In the genomic region with DNA sequence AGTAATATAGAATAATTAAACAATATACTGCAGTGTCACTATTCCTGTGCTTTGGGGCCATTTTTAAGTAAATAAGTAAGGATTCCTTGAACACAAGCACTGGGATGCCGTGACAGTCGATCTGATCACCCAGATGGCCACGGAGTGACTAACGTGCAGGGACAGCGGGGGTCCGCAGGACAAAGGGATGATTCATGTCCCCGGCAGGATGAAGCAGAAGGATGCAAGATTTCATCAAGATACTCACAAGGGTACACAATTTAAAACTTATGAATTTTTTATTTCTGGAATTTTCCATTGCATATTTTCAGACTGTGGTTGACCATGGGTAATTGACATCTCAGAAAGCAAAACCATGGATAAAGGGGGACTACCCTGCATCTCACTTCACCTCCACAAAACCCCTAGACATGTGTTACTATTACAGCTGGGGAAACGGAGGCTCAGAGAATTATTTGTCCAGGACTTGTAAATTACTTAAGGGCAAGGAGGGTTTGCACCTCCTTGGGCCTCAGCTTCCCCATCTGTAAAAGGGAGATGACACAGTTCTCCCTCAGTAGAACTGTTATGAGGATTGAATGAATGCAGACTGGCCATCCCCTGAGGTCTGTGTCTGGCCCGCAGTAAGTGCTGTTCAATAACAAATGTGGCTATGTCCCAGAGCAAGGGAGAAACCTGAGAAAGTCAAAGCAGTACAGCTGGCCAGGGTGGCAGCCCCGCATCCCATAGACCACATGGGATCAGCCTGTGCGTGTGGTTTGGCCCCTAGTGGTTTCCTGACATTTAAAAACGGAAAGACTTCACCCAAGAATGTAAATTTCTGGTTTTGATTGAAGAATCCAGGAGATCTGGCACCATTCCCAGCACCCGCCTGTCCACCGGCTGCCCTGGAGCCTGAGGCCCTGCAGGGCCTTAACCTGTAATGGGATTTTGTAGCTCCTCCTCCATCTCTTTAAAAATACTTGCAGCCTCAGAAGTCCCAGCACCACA, we compare ENCODE assay signal across 14 cellular contexts.
A peak's percentile ranks its signal among the peaks of the same experiment; 100 is the strongest.
DNase-seq lines count a peak whose midpoint lies in the region; ATAC-seq, FAIRE-seq and TF ChIP-seq lines count a peak whose summit lies in the region.
"Had no signal": no experiment of that assay in that cellular context is flagged by ENCODE, and none has a peak within 500 bp of the region (broad histone marks: within the 10 kb centered on the region; RNA-seq: fewer than 3 reads in every experiment).

No MANE protein-coding gene starts in this region.

- H3K27me3 Mint-ChIP-seq in endothelial cell (ENCODE audit: unreplicated experiment): peaks cover 5% of the 10 kb centered on the region

- ATAC-seq in GM18873 (IDR thresholded peaks at IDR 0.05; ENCODE audit: low FRiP score, unreplicated experiment): no peak
- ATAC-seq: left ventricle myocardium superior had no signal

- no peak overlapping the region for H3K27ac ChIP-seq in coronary artery
- H3K27ac ChIP-seq: neutrophil had no signal

- TF ChIP-seq POLR2A in GM12891 (IDR thresholded peaks at IDR 0.05; ENCODE audit: low read depth, low read length): no peak

- H3K27ac Mint-ChIP-seq in endothelial cell (ENCODE audit: unreplicated experiment): no peak overlapping the region
- H3K27ac Mint-ChIP-seq: activated naive CD8-positive, alpha-beta T cell; CD4-positive, alpha-beta T cell had no signal

- no peaks in the 10 kb centered on the region for H3K9me3 Mint-ChIP-seq in endothelial cell (ENCODE audit: unreplicated experiment)

- no peak overlapping the region for H3K4me3 Mint-ChIP-seq in endothelial cell (ENCODE audit: unreplicated experiment)
- H3K4me3 Mint-ChIP-seq: activated naive CD8-positive, alpha-beta T cell; CD4-positive, alpha-beta T cell had no signal

- FAIRE-seq in GM12891 (lab: Jason Lieb, UNC): no peak

- DNase-seq in AG09319 (ENCODE audit: extremely low read depth, low read depth) (peak; percentile 65), HT1080 (ENCODE audit: low read depth) (peak; percentile 90), SW480 (ENCODE audit: low spot score) (peak; percentile 62), iPS-NIHi11 (ENCODE audit: low spot score) (peak; percentile 19), coronary artery (ENCODE audit: low spot score) (no peak), endothelial cell (ENCODE audit: low spot score) (no peak), GM12891 (ENCODE audit: insufficient read length, low spot score) (no peak)
- DNase-seq: activated CD8-positive, alpha-beta memory T cell treated with anti-CD3 and anti-CD28 coated beads for 24 hours; CD4-positive, alpha-beta T cell; left ventricle myocardium superior; NCI-H187 had no signal

- no peak overlapping the region for H3K4me3 ChIP-seq in coronary artery

- TF ChIP-seq CTCF in AG09319 (IDR thresholded peaks at IDR 0.05; ENCODE audit: low read depth, low read length): no peak
- no peak for TF ChIP-seq CTCF in coronary artery (IDR thresholded peaks at IDR 0.05)
- TF ChIP-seq CTCF in endothelial cell (IDR thresholded peaks at IDR 0.05; ENCODE audit: unreplicated experiment): no peak

- no peaks in the 10 kb centered on the region for H3K36me3 Mint-ChIP-seq in endothelial cell (ENCODE audit: low read depth, unreplicated experiment)
- H3K36me3 Mint-ChIP-seq: activated naive CD8-positive, alpha-beta T cell had no signal

- H3K4me1 Mint-ChIP-seq in endothelial cell (ENCODE audit: unreplicated experiment): peaks cover 21% of the 10 kb centered on the region

TF ChIP-seq in GM12891, 5 proteins besides CTCF, POLR2A, EP300 and RAD21:
- TF ChIP-seq SPI1 (IDR thresholded peaks at IDR 0.05; ENCODE audit: low read depth, low read length) (no peak), TAF1 (IDR thresholded peaks at IDR 0.05; ENCODE audit: low read depth, low read length) (no peak), POLR2AphosphoS5 (IDR thresholded peaks at IDR 0.05; ENCODE audit: low read depth, low read length) (no peak), PAX5 (IDR thresholded peaks at IDR 0.05; ENCODE audit: insufficient read depth, low read length, severe bottlenecking) (no peak), POU2F2 (IDR thresholded peaks at IDR 0.05; ENCODE audit: low read depth, low read length) (no peak)

Comparison
In these comparisons a context has a peak if more than half of its experiments do, and no peak if none do; other contexts are left out.
1. DNase-seq: peak in AG09319 (single experiment), HT1080 (single experiment), SW480 (single experiment) and iPS-NIHi11 (single experiment); none in coronary artery (single experiment), endothelial cell (single experiment) and GM12891 (single experiment).